In the genomic region with DNA sequence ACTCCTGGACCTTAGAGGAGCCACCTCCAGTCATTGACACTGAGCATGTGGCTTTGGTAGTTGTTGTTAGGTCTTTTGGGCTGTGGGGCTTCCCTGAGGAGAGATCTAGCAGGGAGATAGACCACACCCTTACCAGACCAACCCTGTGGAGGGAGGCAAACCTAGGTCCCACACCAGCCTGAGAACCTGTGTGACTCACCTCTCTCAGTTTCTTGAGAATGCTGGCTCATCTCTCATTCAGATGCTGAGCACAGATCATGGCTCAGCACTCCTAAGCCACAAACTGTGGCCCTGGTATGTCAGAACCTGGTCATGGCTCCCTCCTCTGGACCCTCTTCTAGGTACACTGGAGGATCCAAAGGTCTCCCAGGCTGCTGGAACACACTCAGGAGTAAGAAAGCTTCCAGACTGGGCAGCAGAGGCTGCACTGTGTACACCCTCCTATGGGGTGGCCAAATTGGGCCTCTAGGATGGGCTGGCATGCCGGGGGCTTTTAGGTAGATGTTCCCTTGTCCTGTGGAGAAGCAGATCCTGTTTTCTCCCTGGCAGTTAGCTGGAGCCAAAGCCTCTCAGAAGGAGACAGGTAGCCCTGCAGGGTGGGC, we compare ENCODE assay signal across 23 cellular contexts.
"Had no signal": no experiment of that assay in that cellular context is flagged by ENCODE, and none has a peak within 500 bp of the region (broad histone marks: within the 10 kb centered on the region; RNA-seq: fewer than 3 reads in every experiment).

No MANE protein-coding gene starts in this region.

- H3K27ac ChIP-seq: KMS-11, RWPE1 had no signal

- H3K4me3 Mint-ChIP-seq: IgD-negative memory B cell had no signal

- DNase-seq: Kasumi-1; MM.1S; NCI-H1092 treated with DMSO at 0.1 percent for 48 hours; NCI-H1436; NCI-H187; NCI-H2029; NCI-H2081 treated with DMSO at 0.1 percent for 48 hours; NCI-H2171; NCI-H226; NCI-H446; NCI-H510A; NCI-H524 treated with DMSO at 0.1 percent for 48 hours; NCI-H69; NCI-H774; NK-92 treated with Interleukin-12 subunit alpha and Interleukin-12 subunit beta, amount 100 ng/mL, for 24 hours; SHP77; SK-N-SH had no signal

- H3K4me1 Mint-ChIP-seq: IgD-negative memory B cell had no signal

- H3K27me3 Mint-ChIP-seq: IgD-negative memory B cell had no signal

- H3K27ac Mint-ChIP-seq: IgD-negative memory B cell had no signal

- H3K9me3 ChIP-seq: SK-N-SH had no signal

- H3K9ac ChIP-seq: KMS-11, SK-N-SH had no signal

- ATAC-seq: K562, Panc1 had no signal

- H3K4me3 ChIP-seq: K562 had no signal

- FAIRE-seq: HTR-8/SVneo, K562 had no signal
